Comparison of ENCODE assay signal across 19 cellular contexts in genomic region chrX:29661290-29661689, GRCh38.
DNase-seq lines count a peak whose midpoint lies in the region; ATAC-seq and TF ChIP-seq lines count a peak whose summit lies in the region.
"Had no signal": no experiment of that assay in that cellular context is flagged by ENCODE, and none has a peak within 500 bp of the region (broad histone marks: within the 10 kb centered on the region; RNA-seq: fewer than 3 reads in every experiment).

No MANE protein-coding gene starts in this region.

- no peaks in the 10 kb centered on the region for H3K27me3 ChIP-seq in osteoblast (ENCODE audit: insufficient read depth, low read length)
- H3K27me3 ChIP-seq: uterus had no signal

- H3K4me1 ChIP-seq in osteoblast (ENCODE audit: insufficient read depth, low read length): peaks cover 8% of the 10 kb centered on the region
- H3K4me1 ChIP-seq: uterus had no signal

- DNase-seq in HS-27A (ENCODE audit: low read depth) (peak; percentile 36), SK-MEL-5 (ENCODE audit: low read depth, low spot score) (peak; percentile 7), epithelial cell of prostate (ENCODE audit: low read depth, low spot score) (no peak), osteoblast (ENCODE audit: insufficient read length, low spot score, missing footprints) (no peak)
- DNase-seq in activated CD4-positive, alpha-beta T cell treated with anti-CD3 and anti-CD28 coated beads, Interleukin-2, amount 10 ng/mL, durations not matched to agents 24 days and 14 days: no peak
- no peak for DNase-seq in activated CD8-positive, alpha-beta memory T cell treated with anti-CD3 and anti-CD28 coated beads for 24 hours
- no peak for DNase-seq in stimulated activated CD8-positive, alpha-beta memory T cell treated with anti-CD3 and anti-CD28 coated beads, Interleukin-4, amount 100 ng/mL, for 48 hours
- DNase-seq: activated CD4-positive, alpha-beta T cell treated with anti-CD3 and anti-CD28 coated beads for 36 hours; activated naive CD8-positive, alpha-beta T cell treated with anti-CD3 and anti-CD28 coated beads, Interleukin-2, amount 10 ng/mL, durations not matched to agents 7 days and 5 days; CD4-positive, alpha-beta T cell; GF-D8; left cardiac atrium; NCI-H510A treated with DMSO at 0.1 percent for 48 hours; stimulated activated CD4-positive, alpha-beta T cell treated with anti-CD3 and anti-CD28 coated beads, Interleukin-2, amount 100 ng/mL, for 48 hours; T-helper 2 cell; uterus had no signal

- H3K27ac ChIP-seq in epithelial cell of prostate: peak overlapping the region; percentile 89
- H3K27ac ChIP-seq in osteoblast (ENCODE audit: low read depth, low read length): peak overlapping the region; percentile 71
- H3K27ac ChIP-seq: uterus had no signal

- no peak overlapping the region for H3K27ac Mint-ChIP-seq in activated CD4-positive, alpha-beta T cell treated with anti-CD3 and anti-CD28 coated beads, Interleukin-2, amount 10 ng/mL, durations not matched to agents 24 days and 14 days
- H3K27ac Mint-ChIP-seq: activated CD4-positive, alpha-beta T cell treated with anti-CD3 and anti-CD28 coated beads for 36 hours; activated naive CD8-positive, alpha-beta T cell treated with anti-CD3 and anti-CD28 coated beads, Interleukin-2, amount 10 ng/mL, durations not matched to agents 7 days and 5 days; CD4-positive, alpha-beta T cell; stimulated activated effector memory CD8-positive, alpha-beta T cell treated with anti-CD3 and anti-CD28 coated beads, Interleukin-12 subunit alpha, Interleukin-12 subunit beta, amount 100 ng/mL, for 72 hours had no signal

- no peak for ATAC-seq in HG02885 (IDR thresholded peaks at IDR 0.05; ENCODE audit: poor library complexity, unreplicated experiment)
- ATAC-seq: activated CD4-positive, alpha-beta T cell treated with anti-CD3 and anti-CD28 coated beads for 36 hours; stimulated activated effector memory CD8-positive, alpha-beta T cell treated with anti-CD3 and anti-CD28 coated beads, Interleukin-12 subunit alpha, Interleukin-12 subunit beta, amount 100 ng/mL, for 72 hours had no signal

- no peaks in the 10 kb centered on the region for H3K9me3 Mint-ChIP-seq in activated CD4-positive, alpha-beta T cell treated with anti-CD3 and anti-CD28 coated beads, Interleukin-2, amount 10 ng/mL, durations not matched to agents 24 days and 14 days
- H3K9me3 Mint-ChIP-seq: activated naive CD8-positive, alpha-beta T cell treated with anti-CD3 and anti-CD28 coated beads, Interleukin-2, amount 10 ng/mL, durations not matched to agents 7 days and 5 days; CD4-positive, alpha-beta T cell had no signal

- intact Hi-C loops in activated CD4-positive, alpha-beta T cell treated with anti-CD3 and anti-CD28 coated beads, Interleukin-2, amount 10 ng/mL, durations not matched to agents 24 days and 14 days (cut with micrococcal nuclease): no loop called here

- H3K27me3 Mint-ChIP-seq in activated CD4-positive, alpha-beta T cell treated with anti-CD3 and anti-CD28 coated beads, Interleukin-2, amount 10 ng/mL, durations not matched to agents 24 days and 14 days: no peaks in the 10 kb centered on the region
- H3K27me3 Mint-ChIP-seq: activated CD4-positive, alpha-beta T cell treated with anti-CD3 and anti-CD28 coated beads for 36 hours; activated naive CD8-positive, alpha-beta T cell treated with anti-CD3 and anti-CD28 coated beads, Interleukin-2, amount 10 ng/mL, durations not matched to agents 7 days and 5 days; CD4-positive, alpha-beta T cell; IgD-negative memory B cell had no signal

- no peaks in the 10 kb centered on the region for H3K36me3 ChIP-seq in osteoblast (ENCODE audit: insufficient read depth, low read length)
- H3K36me3 ChIP-seq: uterus had no signal

- H2AFZ ChIP-seq in osteoblast (ENCODE audit: low read length): no peak overlapping the region

- H3K79me2 ChIP-seq in osteoblast (ENCODE audit: insufficient read depth, low read length): no peaks in the 10 kb centered on the region

- H4K20me1 ChIP-seq in osteoblast (ENCODE audit: insufficient read depth, low read length): no peaks in the 10 kb centered on the region

- H3K4me3 ChIP-seq in osteoblast (ENCODE audit: insufficient read depth, low read length): no peak overlapping the region
- H3K4me3 ChIP-seq: uterus had no signal

- H3K9me3 ChIP-seq in osteoblast (ENCODE audit: low read depth, low read length): no peaks in the 10 kb centered on the region
- H3K9me3 ChIP-seq: uterus had no signal

- no peak overlapping the region for H3K4me2 ChIP-seq in osteoblast (ENCODE audit: insufficient read depth, low read length)

- no peaks in the 10 kb centered on the region for H3K4me1 Mint-ChIP-seq in activated CD4-positive, alpha-beta T cell treated with anti-CD3 and anti-CD28 coated beads, Interleukin-2, amount 10 ng/mL, durations not matched to agents 24 days and 14 days
- H3K4me1 Mint-ChIP-seq: activated CD4-positive, alpha-beta T cell treated with anti-CD3 and anti-CD28 coated beads for 36 hours; activated naive CD8-positive, alpha-beta T cell treated with anti-CD3 and anti-CD28 coated beads, Interleukin-2, amount 10 ng/mL, durations not matched to agents 7 days and 5 days; IgD-negative memory B cell; stimulated activated effector memory CD8-positive, alpha-beta T cell treated with anti-CD3 and anti-CD28 coated beads, Interleukin-12 subunit alpha, Interleukin-12 subunit beta, amount 100 ng/mL, for 72 hours had no signal

- no peak overlapping the region for H3K4me3 Mint-ChIP-seq in activated CD4-positive, alpha-beta T cell treated with anti-CD3 and anti-CD28 coated beads, Interleukin-2, amount 10 ng/mL, durations not matched to agents 24 days and 14 days
- H3K4me3 Mint-ChIP-seq: activated CD4-positive, alpha-beta T cell treated with anti-CD3 and anti-CD28 coated beads for 36 hours; activated naive CD8-positive, alpha-beta T cell treated with anti-CD3 and anti-CD28 coated beads, Interleukin-2, amount 10 ng/mL, durations not matched to agents 7 days and 5 days; CD4-positive, alpha-beta T cell; IgD-negative memory B cell; stimulated activated effector memory CD8-positive, alpha-beta T cell treated with anti-CD3 and anti-CD28 coated beads, Interleukin-12 subunit alpha, Interleukin-12 subunit beta, amount 100 ng/mL, for 72 hours had no signal

- TF ChIP-seq CTCF in osteoblast (IDR thresholded peaks at IDR 0.05; ENCODE audit: extremely low read depth, low read depth, low read length): no peak

- H3K36me3 Mint-ChIP-seq in activated CD4-positive, alpha-beta T cell treated with anti-CD3 and anti-CD28 coated beads, Interleukin-2, amount 10 ng/mL, durations not matched to agents 24 days and 14 days (ENCODE audit: low read depth): no peaks in the 10 kb centered on the region
- H3K36me3 Mint-ChIP-seq: activated naive CD8-positive, alpha-beta T cell treated with anti-CD3 and anti-CD28 coated beads, Interleukin-2, amount 10 ng/mL, durations not matched to agents 7 days and 5 days; IgD-negative memory B cell; stimulated activated effector memory CD8-positive, alpha-beta T cell treated with anti-CD3 and anti-CD28 coated beads, Interleukin-12 subunit alpha, Interleukin-12 subunit beta, amount 100 ng/mL, for 72 hours had no signal

- in situ Hi-C loops in SK-MEL-5 (cut with HindIII; ENCODE audit: low pct_unique_long_range_greater_than_20kb, low sequenced_read_pairs): no loop called here

Comparison
In these comparisons a context has a peak if more than half of its experiments do, and no peak if none do; other contexts are left out.
1. DNase-seq: peak in HS-27A (single experiment) and SK-MEL-5 (single experiment); none in epithelial cell of prostate (single experiment), osteoblast (single experiment), activated CD4-positive, alpha-beta T cell treated with anti-CD3 and anti-CD28 coated beads, Interleukin-2, amount 10 ng/mL, durations not matched to agents 24 days and 14 days (single experiment), activated CD8-positive, alpha-beta memory T cell treated with anti-CD3 and anti-CD28 coated beads for 24 hours (single experiment) and stimulated activated CD8-positive, alpha-beta memory T cell treated with anti-CD3 and anti-CD28 coated beads, Interleukin-4, amount 100 ng/mL, for 48 hours (single experiment).